In the genomic region with DNA sequence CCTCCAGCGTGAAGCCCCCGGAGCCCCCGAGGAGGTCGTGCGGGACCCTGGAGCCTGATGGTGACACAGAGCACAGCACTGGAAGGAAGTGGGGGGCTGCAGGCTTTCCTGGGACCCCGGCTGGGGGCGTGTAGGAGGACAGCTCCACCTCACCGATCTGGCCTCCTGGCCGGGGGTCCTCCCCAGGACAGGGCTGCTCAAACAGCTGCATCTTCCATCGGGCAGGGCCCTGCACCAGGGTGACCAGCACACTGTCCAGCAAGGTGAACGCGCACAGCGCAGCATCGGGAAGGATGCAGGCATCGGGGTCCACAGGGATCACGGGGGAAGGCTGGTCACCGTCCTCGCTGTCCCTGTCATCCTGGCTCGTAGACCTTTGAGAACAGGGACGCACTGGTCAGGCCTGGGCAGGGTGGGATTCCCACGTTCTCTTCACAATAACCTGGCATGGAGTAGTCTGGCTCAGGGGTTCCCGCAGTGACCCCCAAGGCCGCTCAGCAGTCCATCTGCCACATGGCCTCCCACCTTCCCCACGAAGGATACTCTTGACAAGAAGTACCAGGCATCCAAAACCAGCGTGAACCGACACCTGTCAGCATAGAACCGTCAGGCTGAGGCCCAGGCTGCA, we compare ENCODE assay signal across 8 cellular contexts. TPM values are rescaled to one million over a fixed set of nuclear protein-coding genes. Genes with fewer than 3 reads are reported as not detected.
DNase-seq lines count a peak whose midpoint lies in the region; FAIRE-seq and TF ChIP-seq lines count a peak whose summit lies in the region.

No MANE protein-coding gene starts in this region.

- H3K79me2 ChIP-seq in OCI-LY1 (ENCODE audit: insufficient read depth, low read length): no peaks in the 10 kb centered on the region
- H3K79me2 ChIP-seq in H1 (ENCODE audit: control insufficient read depth in 1 of 2, insufficient read depth in 2 of 2, low read length in 2 of 2): peaks cover 0 to 10% of the 10 kb centered on the region in 2 experiments; a peak in 1 of 4 replicates

- H3K18ac ChIP-seq in H1 (ENCODE audit: extremely low read depth, low read length): no peak overlapping the region

- peak overlapping the region; percentile 84 for H3K4me3 ChIP-seq in OCI-LY1 (ENCODE audit: low read depth, low read length, poor library complexity, severe bottlenecking)
- peak overlapping the region; percentile 69 to 94 (median 84) for H3K4me3 ChIP-seq in H1 (ENCODE audit: extremely low read depth in 1 of 4, insufficient read depth in 2 of 4, low read depth in 3 of 4, low read length in 4 of 4)

- H2AK5ac ChIP-seq in H1 (ENCODE audit: low read depth, low read length): no peak overlapping the region

- no peak overlapping the region for H4K91ac ChIP-seq in H1 (replicated peaks; ENCODE audit: insufficient read length, low read length)

- peak overlapping the region; percentile 77 for H3K4me2 ChIP-seq in OCI-LY1 (ENCODE audit: low read length)
- H3K4me2 ChIP-seq in H1 (ENCODE audit: insufficient read depth in 1 of 2, low read depth in 2 of 2, low read length in 2 of 2): peak overlapping the region; percentile 85 to 87

- H2AFZ ChIP-seq in OCI-LY1 (ENCODE audit: low read length) (no peak overlapping the region), H1 (ENCODE audit: low read length) (no peak overlapping the region)

- 90% methylated on average over 27 of the region's 27 CpGs; no CpG with 5 or more reads in 1 of the 2 experiments for WGBS in H1 (ENCODE audit: extremely low coverage in 1 of 2, insufficient coverage in 1 of 2, insufficient read length in 1 of 2, insufficient replicate concordance in 2 of 2, low coverage in 1 of 2, low lambda C conversion rate in 2 of 2, missing lambda C conversion rate in 1 of 2), 2 experiments

- peak overlapping the region; percentile 95 for H3K9ac ChIP-seq in OCI-LY1 (ENCODE audit: low read length)
- peak overlapping the region in 3 of 4 experiments; percentile 15 to 24 (median 20); a peak in 1 of 7 replicates for H3K9ac ChIP-seq in H1 (replicated peaks in 1 of 4; ENCODE audit: extremely low read depth in 1 of 4, low read depth in 3 of 4, low read length in 3 of 4)

- no peaks in the 10 kb centered on the region for H3K9me2 ChIP-seq in OCI-LY1 (ENCODE audit: low read depth, low read length)

- no peaks in the 10 kb centered on the region for H3K9me3 ChIP-seq in OCI-LY1 (ENCODE audit: low read length)
- H3K9me3 ChIP-seq in H1 (ENCODE audit: insufficient read depth in 2 of 2, low read depth in 1 of 2, low read length in 1 of 2): no peaks in the 10 kb centered on the region

- H3K9me3 Mint-ChIP-seq in nephron: no peaks in the 10 kb centered on the region

- peaks cover 15% of the 10 kb centered on the region for H3K36me3 Mint-ChIP-seq in nephron (ENCODE audit: low read depth)

- CTCF ChIA-PET in H1 (lab: Charles Lee; ENCODE audit: partially characterized antibody): interaction anchor here (1.7 to 2.8 kb wide), 4 partner anchors 9 to 110 kb away, joined by 4 to 8 read pairs (median 5); no protein-coding TSS in a partner anchor

- H3K14ac ChIP-seq in H1 (ENCODE audit: insufficient read length): no peak overlapping the region

- DNase-seq in H1 (ENCODE audit: low read depth in 1 of 2, low spot score in 2 of 2): no peak
- no peak for DNase-seq in activated CD4-positive, CD25-positive, alpha-beta regulatory T cell treated with anti-CD3 and anti-CD28 coated beads, Interleukin-2, amount 50 U/mL, for 72 hours
- no peak for DNase-seq in DMS 273 treated with DMSO at 0.1 percent for 48 hours (lab: John Stamatoyannopoulos, UW)
- no peak for DNase-seq in activated effector memory CD4-positive, alpha-beta T cell treated with anti-CD3 and anti-CD28 coated beads, Interleukin-2, amount 50 U/mL, for 16 hours
- DNase-seq in DMS153 treated with DMSO at 0.1 percent for 48 hours (lab: John Stamatoyannopoulos, UW; ENCODE audit: unreplicated experiment): no peak

- H4K8ac ChIP-seq in H1 (ENCODE audit: extremely low read depth, insufficient read depth, low read length): no peak overlapping the region

- peaks cover 4% of the 10 kb centered on the region; the same call in 1 of the 2 replicates for H3K79me1 ChIP-seq in H1 (ENCODE audit: low read depth, low read length)

- no peak for TF ChIP-seq POLR2A in H1 (IDR thresholded peaks at IDR 0.05; ENCODE audit: control extremely low read depth in 1 of 2, low read depth in 2 of 2, low read length in 2 of 2)

- H3K56ac ChIP-seq in H1 (replicated peaks; ENCODE audit: insufficient read length, low read depth, low read length): no peak overlapping the region

- no peak for TF ChIP-seq RAD21 in H1 (IDR thresholded peaks at IDR 0.05 in 1 of 2, conservative IDR thresholded peaks at IDR 0.05 in 1 of 2; ENCODE audit: low read depth in 2 of 2, low read length in 2 of 2)

- no peak for TF ChIP-seq EP300 in H1 (IDR thresholded peaks at IDR 0.05; ENCODE audit: borderline replicate concordance in 1 of 2, low read depth in 2 of 2, low read length in 2 of 2)

- peak overlapping the region; percentile 89 to 91 (median 91) for H3K4me3 Mint-ChIP-seq in nephron

- H2BK12ac ChIP-seq in H1 (ENCODE audit: low read depth, low read length): no peak overlapping the region

- H3K4me1 Mint-ChIP-seq in nephron: peaks cover 22% of the 10 kb centered on the region

- no peak overlapping the region for H3K23ac ChIP-seq in H1 (ENCODE audit: insufficient read length)

- H3K27ac ChIP-seq in C4-2B: peak overlapping the region; percentile 85
- H3K27ac ChIP-seq in OCI-LY1 (ENCODE audit: low read depth, low read length, poor library complexity, severe bottlenecking): no peak overlapping the region
- no peak overlapping the region for H3K27ac ChIP-seq in H1 (ENCODE audit: low read depth, low read length)

- no peak overlapping the region for H2BK5ac ChIP-seq in H1 (ENCODE audit: low read depth, low read length)

- POLR2A ChIA-PET in H1 (lab: Charles Lee; ENCODE audit: partially characterized antibody): interaction anchor here (1.1 to 5.0 kb wide), 5 partner anchors 13 to 153 kb away, joined by 3 to 50 read pairs (median 16); a partner anchor contains a TSS

- H3F3A ChIP-seq in OCI-LY1 (ENCODE audit: insufficient read depth, low read length): no peaks in the 10 kb centered on the region

- H3K36me3 ChIP-seq in OCI-LY1 (ENCODE audit: insufficient read depth, low read length) (peaks cover 39% of the 10 kb centered on the region; the same call in 1 of the 2 replicates), H1 (ENCODE audit: control insufficient read depth in 2 of 4, insufficient read depth in 4 of 4, low read length in 3 of 4) (peaks cover 0 to 20% (median 16%) of the 10 kb centered on the region in 4 experiments; a peak in 6 of 8 replicates)

- no peaks in the 10 kb centered on the region for H4K20me1 ChIP-seq in OCI-LY1 (ENCODE audit: insufficient read depth, low read length)
- H4K20me1 ChIP-seq in H1 (replicated peaks in 1 of 2; ENCODE audit: control insufficient read depth in 1 of 2, insufficient read depth in 2 of 2, low read length in 2 of 2): peaks cover 0 to 23% of the 10 kb centered on the region in 2 experiments

- H3K27me3 Mint-ChIP-seq in nephron (ENCODE audit: low read depth): peaks cover 6% of the 10 kb centered on the region

- FAIRE-seq in H1 (lab: Jason Lieb, UNC): no peak

- H3K27me3 ChIP-seq in OCI-LY1 (ENCODE audit: insufficient read depth, low read length): no peaks in the 10 kb centered on the region
- no peaks in the 10 kb centered on the region for H3K27me3 ChIP-seq in H1 (replicated peaks in 1 of 4; ENCODE audit: control insufficient read depth in 3 of 4, extremely low read depth in 1 of 4, insufficient read depth in 3 of 4, low read length in 3 of 4)

- H3K4ac ChIP-seq in H1 (replicated peaks; ENCODE audit: insufficient read length, low read depth, low read length): no peak overlapping the region

- no peak overlapping the region for H4K5ac ChIP-seq in H1 (ENCODE audit: insufficient read length, low read depth, low read length)

- TF ChIP-seq CTCF in C4-2B (conservative IDR thresholded peaks at IDR 0.05) (no peak), OCI-LY1 (IDR thresholded peaks at IDR 0.05; ENCODE audit: low read length) (no peak), H1 (IDR thresholded peaks at IDR 0.05; ENCODE audit: control extremely low read depth in 1 of 3, insufficient read depth in 1 of 3, low read depth in 1 of 3, low read length in 3 of 3) (no peak), nephron (IDR thresholded peaks at IDR 0.05; ENCODE audit: unreplicated experiment in 3 of 3) (no peak)

- H3K27ac Mint-ChIP-seq in nephron: peak overlapping the region; percentile 33 to 53 (median 37)

- H3K23me2 ChIP-seq in H1 (ENCODE audit: low read depth, low read length): peaks cover 9% of the 10 kb centered on the region; the same call in 1 of the 2 replicates

- H3K4me1 ChIP-seq in OCI-LY1 (ENCODE audit: insufficient read depth, low read length, severe bottlenecking) (peaks cover 23% of the 10 kb centered on the region), H1 (replicated peaks in 1 of 4; ENCODE audit: control insufficient read depth in 3 of 4, insufficient read depth in 4 of 4, low read length in 3 of 4) (peaks cover 3 to 17% (median 8%) of the 10 kb centered on the region in 4 experiments)

- H2BK15ac ChIP-seq in H1 (ENCODE audit: low read length): no peak overlapping the region

- H2BK20ac ChIP-seq in H1 (ENCODE audit: low read length): no peak overlapping the region

- no peak overlapping the region for H2BK120ac ChIP-seq in H1 (replicated peaks; ENCODE audit: low read depth, low read length)

RNA-seq across cellular contexts. Expression of a gene that starts 1.2 kb away (rescaled TPM):
- 37.9 and 41.8 TPM in 2 replicates for total RNA-seq in H1 (2021; fragmentation: NEBNext Ultra II Directional; extraction: Animal tissue kit (Norgen Biotek cat#: 25700))
- polyA plus RNA-seq in H1 (2011; rRNA removed): 23.2 and 33.1 TPM in 2 replicates
- polyA plus RNA-seq in H1 (2011; cell fraction: cytosol; rRNA removed): 28.9 TPM
- polyA plus RNA-seq in H1 (2011; cell fraction: nucleus; rRNA removed): 69.4 TPM
- polyA plus RNA-seq in H1 (2012, experiment 1 of 2): 17.1 to 31.4 TPM (median 28.6 TPM) in 4 replicates
- polyA plus RNA-seq in H1 (2012, experiment 2 of 2): 25.6 TPM
- polyA plus RNA-seq in H1 (2013, experiment 1 of 2): 16.0 TPM
- 16.3 TPM for polyA plus RNA-seq in H1 (2013, experiment 2 of 2)
- polyA minus RNA-seq in H1 (2011; rRNA and poly(A)+ RNA removed): 13.3 and 19.4 TPM in 2 replicates
- 18.1 TPM for polyA minus RNA-seq in H1 (2011; cell fraction: cytosol; rRNA and poly(A)+ RNA removed)
- polyA minus RNA-seq in H1 (2011; cell fraction: nucleus; rRNA and poly(A)+ RNA removed): 33.6 TPM

RNA-seq across cellular contexts. Expression of a gene that starts 22.8 kb away (rescaled TPM):
- 0.30 TPM in 1 of 2 replicates, not detected in the other for total RNA-seq in H1 (2021; fragmentation: NEBNext Ultra II Directional; extraction: Animal tissue kit (Norgen Biotek cat#: 25700))
- polyA plus RNA-seq in H1 (2011; rRNA removed): 0.18 and 0.44 TPM in 2 replicates
- 0.14 TPM for polyA plus RNA-seq in H1 (2011; cell fraction: cytosol; rRNA removed)
- polyA plus RNA-seq in H1 (2011; cell fraction: nucleus; rRNA removed): 0.88 TPM
- polyA plus RNA-seq in H1 (2012, experiment 1 of 2): 0.12 to 0.43 TPM (median 0.30 TPM) in 4 replicates
- polyA plus RNA-seq in H1 (2012, experiment 2 of 2): 0.28 TPM
- not detected for polyA plus RNA-seq in H1 (2013, experiment 1 of 2)
- polyA plus RNA-seq in H1 (2013, experiment 2 of 2): 0.07 TPM
- polyA minus RNA-seq in H1 (2011; rRNA and poly(A)+ RNA removed): 0.09 and 0.10 TPM in 2 replicates
- not detected for polyA minus RNA-seq in H1 (2011; cell fraction: cytosol; rRNA and poly(A)+ RNA removed)
- polyA minus RNA-seq in H1 (2011; cell fraction: nucleus; rRNA and poly(A)+ RNA removed): 0.90 TPM

RNA-seq across cellular contexts. Expression of a gene that starts 38.3 kb away (rescaled TPM):
- 3,535 and 3,691 TPM in 2 replicates for total RNA-seq in H1 (2021; fragmentation: NEBNext Ultra II Directional; extraction: Animal tissue kit (Norgen Biotek cat#: 25700))
- 5,010 and 7,420 TPM in 2 replicates for polyA plus RNA-seq in H1 (2011; rRNA removed)
- polyA plus RNA-seq in H1 (2011; cell fraction: cytosol; rRNA removed): 3,868 TPM
- 4,694 TPM for polyA plus RNA-seq in H1 (2011; cell fraction: nucleus; rRNA removed)
- 3,170 to 3,474 TPM (median 3,377 TPM) in 4 replicates for polyA plus RNA-seq in H1 (2012, experiment 1 of 2)
- 3,649 TPM for polyA plus RNA-seq in H1 (2012, experiment 2 of 2)
- polyA plus RNA-seq in H1 (2013, experiment 1 of 2): 4,243 TPM
- 4,284 TPM for polyA plus RNA-seq in H1 (2013, experiment 2 of 2)
- 1,111 and 1,306 TPM in 2 replicates for polyA minus RNA-seq in H1 (2011; rRNA and poly(A)+ RNA removed)
- polyA minus RNA-seq in H1 (2011; cell fraction: cytosol; rRNA and poly(A)+ RNA removed): 1,521 TPM
- 1,666 TPM for polyA minus RNA-seq in H1 (2011; cell fraction: nucleus; rRNA and poly(A)+ RNA removed)
